ENCODE assay signal across 10 cellular contexts in the genomic region with DNA sequence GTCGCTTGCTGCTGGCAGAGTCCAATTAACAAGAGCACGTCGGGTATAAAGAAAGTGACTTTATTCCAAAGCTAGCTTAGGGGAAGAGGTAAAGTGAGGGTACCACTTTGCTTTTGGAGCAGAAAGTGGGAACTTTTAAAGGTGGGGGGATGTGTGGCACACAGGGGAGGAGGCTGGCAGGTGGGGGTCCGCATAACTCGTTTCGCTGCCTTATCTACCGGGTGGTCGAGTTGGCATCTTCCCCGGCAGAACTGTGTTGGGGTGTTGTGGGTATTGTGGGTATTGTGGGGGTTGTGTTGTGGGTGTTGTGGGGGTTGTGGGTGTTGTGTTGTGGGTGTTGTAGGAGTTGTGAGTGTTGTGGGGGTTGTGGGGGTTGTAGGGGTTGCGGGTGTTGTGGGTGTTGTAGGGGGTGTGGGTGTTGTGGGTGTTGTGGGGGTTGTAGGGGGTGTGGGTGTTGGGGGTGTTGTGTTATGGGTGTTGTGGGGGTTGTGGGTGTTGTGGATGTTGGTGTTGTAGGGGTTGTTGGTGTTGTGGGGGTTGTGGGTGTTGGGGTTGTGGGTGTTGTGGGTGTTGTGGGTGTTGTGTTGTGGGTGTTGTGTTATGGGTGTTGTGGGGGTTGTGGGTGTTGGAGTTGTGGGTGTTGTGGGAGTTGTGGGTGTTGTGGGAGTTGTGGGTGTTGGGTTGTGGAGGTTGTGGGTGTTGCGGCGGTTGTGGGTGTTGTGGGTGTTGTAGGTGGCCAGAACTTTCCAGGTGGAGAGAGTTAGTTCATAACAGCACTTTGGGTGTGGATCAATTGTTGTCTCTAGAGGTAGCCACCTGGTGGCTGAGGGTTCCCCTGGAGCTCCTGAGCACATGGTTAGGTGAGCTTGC. TPM values are rescaled to one million over a fixed set of nuclear protein-coding genes. Genes with fewer than 3 reads are reported as not detected.
A peak's percentile ranks its signal among the peaks of the same experiment; 100 is the strongest.
DNase-seq lines count a peak whose midpoint lies in the region; ATAC-seq, FAIRE-seq and TF ChIP-seq lines count a peak whose summit lies in the region.
"Had no signal": no experiment of that assay in that cellular context is flagged by ENCODE, and none has a peak within 500 bp of the region (broad histone marks: within the 10 kb centered on the region; RNA-seq: fewer than 3 reads in every experiment).

No MANE protein-coding gene starts in this region.

- H3K79me2 ChIP-seq in SU-DHL-6 (ENCODE audit: insufficient read depth, low read length) (no peaks in the 10 kb centered on the region), mammary epithelial cell (ENCODE audit: insufficient read depth, low read length) (peaks cover 6% of the 10 kb centered on the region), H9 (ENCODE audit: insufficient read depth, low read length) (no peaks in the 10 kb centered on the region)

- DNase-seq in GM12892 (ENCODE audit: insufficient read length) (no peak), mammary epithelial cell (peak; percentile 26), NCI-H1092 treated with DMSO at 0.1 percent for 48 hours (lab: John Stamatoyannopoulos, UW) (no peak), H9 (no peak), RKO (ENCODE audit: low spot score) (no peak)
- peak; percentile 26 for DNase-seq in stimulated activated CD4-positive, alpha-beta T cell treated with anti-CD3 and anti-CD28 coated beads, Interleukin-1b, Interleukin-23, amount 100 ng/mL, for 48 hours
- DNase-seq: glutamatergic neuron had no signal

- H3K4me3 Mint-ChIP-seq in H9 = no peak overlapping the region

- TF ChIP-seq CTCF in SU-DHL-6 (IDR thresholded peaks at IDR 0.05; ENCODE audit: insufficient read depth, low read length, poor library complexity, severe bottlenecking) (no peak), mammary epithelial cell (conservative IDR thresholded peaks at IDR 0.05 in 1 of 2, IDR thresholded peaks at IDR 0.05 in 1 of 2; ENCODE audit: extremely low read depth in 1 of 2, insufficient read depth in 1 of 2, low read depth in 1 of 2, low read length in 2 of 2) (peak in 1 of 2 donors; percentile 47), H9 (conservative IDR thresholded peaks at IDR 0.05) (no peak)

- no peak for TF ChIP-seq POLR2A in GM12892 (IDR thresholded peaks at IDR 0.05; ENCODE audit: low read depth, low read length)

- H3K56ac ChIP-seq in H9 (ENCODE audit: insufficient read length, low read depth, low read length) = no peak overlapping the region

- H3K9me2 ChIP-seq in SU-DHL-6 (replicated peaks; ENCODE audit: insufficient read depth, low read length) = no peaks in the 10 kb centered on the region

- dilution Hi-C loops in mammary epithelial cell (cut with HindIII; ENCODE audit: low sequenced_read_pairs) = no loop called here

- peaks cover 10% of the 10 kb centered on the region for H3K27me3 Mint-ChIP-seq in H9 (ENCODE audit: low read depth)

- no peak overlapping the region for H4K5ac ChIP-seq in H9 (ENCODE audit: insufficient read length, low read depth, low read length)

- H3K4me1 ChIP-seq in mammary epithelial cell (ENCODE audit: insufficient read depth, low read length) (peaks cover 4% of the 10 kb centered on the region), H9 (ENCODE audit: insufficient read depth, low read length) (peaks cover 3% of the 10 kb centered on the region; the same call in 1 of the 2 replicates)

- no TSS peak for BruUV-seq in mammary epithelial cell (replicated peaks; lab: Mats Ljungman, UMichigan)

- H2BK12ac ChIP-seq in H9 (ENCODE audit: insufficient read length, low read depth, low read length) = no peak overlapping the region

- H3F3A ChIP-seq in SU-DHL-6 (ENCODE audit: insufficient read depth) = no peaks in the 10 kb centered on the region

- H3K9me3 ChIP-seq in SU-DHL-6 (ENCODE audit: insufficient read depth, low read length) (no peaks in the 10 kb centered on the region), mammary epithelial cell (replicated peaks; ENCODE audit: insufficient read depth, low read length) (no peaks in the 10 kb centered on the region), H9 (ENCODE audit: control insufficient read depth, low read depth, low read length) (no peaks in the 10 kb centered on the region)

- no peak overlapping the region for H4K8ac ChIP-seq in H9 (replicated peaks; ENCODE audit: insufficient read length, low read depth, low read length)

- no peaks in the 10 kb centered on the region for H3K27me3 ChIP-seq in SU-DHL-6 (ENCODE audit: low read length)
- H3K27me3 ChIP-seq in mammary epithelial cell (ENCODE audit: insufficient read depth, low read length) = no peaks in the 10 kb centered on the region
- H3K27me3 ChIP-seq in H9 (ENCODE audit: insufficient read depth, low read length) = no peaks in the 10 kb centered on the region
- H3K27me3 ChIP-seq: tibial nerve had no signal

- H4K20me1 ChIP-seq in SU-DHL-6 (ENCODE audit: low read depth, low read length) = no peaks in the 10 kb centered on the region
- H4K20me1 ChIP-seq in mammary epithelial cell (ENCODE audit: insufficient read depth, low read length) = no peaks in the 10 kb centered on the region
- H4K20me1 ChIP-seq in H9 (ENCODE audit: control insufficient read depth, insufficient read depth, insufficient read length) = no peaks in the 10 kb centered on the region

- peak overlapping the region; percentile 29 for H3K4me2 ChIP-seq in SU-DHL-6 (ENCODE audit: low read depth, low read length, poor library complexity, severe bottlenecking)
- peak overlapping the region; percentile 87 for H3K4me2 ChIP-seq in mammary epithelial cell (ENCODE audit: insufficient read depth, low read depth, low read length)
- no peak overlapping the region for H3K4me2 ChIP-seq in H9 (ENCODE audit: insufficient read depth, insufficient read length, low read length)

- H3K18ac ChIP-seq in H9 (ENCODE audit: insufficient read length, low read depth, low read length) = no peak overlapping the region

- peaks cover 0 to 2% (median 0%) of the 10 kb centered on the region in 3 experiments; a peak in 1 of 7 replicates for H3K36me3 Mint-ChIP-seq in H9 (ENCODE audit: insufficient read depth in 1 of 3, low read depth in 3 of 3)

- H2BK5ac ChIP-seq in H9 (ENCODE audit: insufficient read length, low read length) = no peak overlapping the region

- no peak for ATAC-seq in HG03196 (IDR thresholded peaks at IDR 0.05; ENCODE audit: unreplicated experiment)

- no peak overlapping the region for H3K27ac Mint-ChIP-seq in H9

- no peak overlapping the region for H2BK20ac ChIP-seq in H9 (ENCODE audit: low read depth, low read length, poor library complexity, severe bottlenecking)

- 61% methylated on average over 10 of the region's 12 CpGs for WGBS in mammary epithelial cell (ENCODE audit: low coverage, missing lambda C conversion rate)
- no CpG with 5 or more reads among the region's 12 CpGs for WGBS in H9 (ENCODE audit: extremely low coverage, insufficient read length, low lambda C conversion rate)

- no peak overlapping the region for H3K14ac ChIP-seq in H9 (ENCODE audit: insufficient read depth, low read length)

- H3K23ac ChIP-seq in H9 (ENCODE audit: insufficient read length, low read depth, low read length) = no peak overlapping the region

- CTCF ChIA-PET in mammary epithelial cell (lab: Charles Lee; ENCODE audit: low non-redundant PET) = interaction anchor here (0.6 kb wide), 2 partner anchors 14 to 83 kb away, joined by 3 to 11 read pairs; no protein-coding TSS in a partner anchor

- H2BK120ac ChIP-seq in H9 (ENCODE audit: low read depth, low read length, poor library complexity, severe bottlenecking) = no peak overlapping the region

- H3K9me3 Mint-ChIP-seq in H9 = no peaks in the 10 kb centered on the region

- FAIRE-seq in GM12892 (lab: Jason Lieb, UNC) = peak; percentile 90

- H3T11ph ChIP-seq in H9 (ENCODE audit: low read length) = no peak overlapping the region

- H3K4me3 ChIP-seq in SU-DHL-6 (ENCODE audit: insufficient read depth, low read length, poor library complexity, severe bottlenecking) = no peak overlapping the region
- H3K4me3 ChIP-seq in mammary epithelial cell (replicated peaks in 1 of 3; ENCODE audit: insufficient read depth in 1 of 3, low read depth in 2 of 3, low read length in 3 of 3) = peak overlapping the region in 2 of 3 experiments; percentile 43 to 48

- intact Hi-C loops in mammary epithelial cell (cut with micrococcal nuclease) = no loop called here

- H3K27ac ChIP-seq in SU-DHL-6 (ENCODE audit: low read depth, low read length) (no peak overlapping the region), mammary epithelial cell (ENCODE audit: insufficient read depth, low read depth, low read length) (no peak overlapping the region), H9 (ENCODE audit: insufficient read length, low read depth, low read length) (no peak overlapping the region)

- H2AK5ac ChIP-seq in H9 (ENCODE audit: insufficient read length, low read length) = no peak overlapping the region

- H3K36me3 ChIP-seq in SU-DHL-6 (ENCODE audit: low read length) = no peaks in the 10 kb centered on the region
- no peaks in the 10 kb centered on the region for H3K36me3 ChIP-seq in mammary epithelial cell (ENCODE audit: insufficient read depth, low read length)

- H3K23me2 ChIP-seq in H9 (ENCODE audit: insufficient read length, low read depth, low read length, poor library complexity, severe bottlenecking) = no peaks in the 10 kb centered on the region

- no peak overlapping the region for H3K4ac ChIP-seq in H9 (ENCODE audit: low read depth, low read length)

- no peak overlapping the region for H2AFZ ChIP-seq in SU-DHL-6 (ENCODE audit: low read depth, low read length, severe bottlenecking)
- H2AFZ ChIP-seq in mammary epithelial cell (ENCODE audit: low read depth, low read length) = peak overlapping the region; percentile 72
- H2AFZ ChIP-seq in H9 (ENCODE audit: low read length) = no peak overlapping the region

- in situ Hi-C loops in mammary epithelial cell (cut with MboI; ENCODE audit: low sequenced_read_pairs in 2 of 2) = no loop called here

- H3K4me1 Mint-ChIP-seq in H9 = peaks cover 32 to 38% of the 10 kb centered on the region in 2 experiments

- H2BK15ac ChIP-seq in H9 (ENCODE audit: low read depth, low read length) = no peak overlapping the region

- H4K91ac ChIP-seq in H9 (ENCODE audit: insufficient read length, low read depth, low read length) = no peak overlapping the region

- H3K79me1 ChIP-seq in H9 (ENCODE audit: insufficient read depth, low read depth, low read length, poor library complexity, severe bottlenecking) = no peaks in the 10 kb centered on the region

- H3K9ac ChIP-seq in SU-DHL-6 (ENCODE audit: low read length) (no peak overlapping the region), mammary epithelial cell (ENCODE audit: insufficient read depth, low read length) (no peak overlapping the region), H9 (ENCODE audit: extremely low read depth, insufficient read length, low read length) (no peak overlapping the region)

RNA-seq across cellular contexts. Expression of gene AGPAT3, which starts 52.7 kb away (rescaled TPM):
- polyA plus RNA-seq in GM12892 (2012; ENCODE audit: missing spikeins) = 36.2 TPM
- 10 to 100 TPM; 32.5 to 35.8 TPM for total RNA-seq in mammary epithelial cell
- polyA plus RNA-seq in mammary epithelial cell = 13.1 TPM
- polyA minus RNA-seq in mammary epithelial cell = 49.0 TPM
- 13.0 TPM in 2 replicates for total RNA-seq in H9 (2021)

Comparison
In these comparisons a context has a peak if more than half of its experiments do, and no peak if none do; other contexts are left out.
1. DNase-seq: peak in mammary epithelial cell (single experiment) and stimulated activated CD4-positive, alpha-beta T cell treated with anti-CD3 and anti-CD28 coated beads, Interleukin-1b, Interleukin-23, amount 100 ng/mL, for 48 hours (single experiment); none in GM12892 (single experiment), NCI-H1092 treated with DMSO at 0.1 percent for 48 hours (single experiment), H9 (single experiment) and RKO (single experiment).